In the genomic region with DNA sequence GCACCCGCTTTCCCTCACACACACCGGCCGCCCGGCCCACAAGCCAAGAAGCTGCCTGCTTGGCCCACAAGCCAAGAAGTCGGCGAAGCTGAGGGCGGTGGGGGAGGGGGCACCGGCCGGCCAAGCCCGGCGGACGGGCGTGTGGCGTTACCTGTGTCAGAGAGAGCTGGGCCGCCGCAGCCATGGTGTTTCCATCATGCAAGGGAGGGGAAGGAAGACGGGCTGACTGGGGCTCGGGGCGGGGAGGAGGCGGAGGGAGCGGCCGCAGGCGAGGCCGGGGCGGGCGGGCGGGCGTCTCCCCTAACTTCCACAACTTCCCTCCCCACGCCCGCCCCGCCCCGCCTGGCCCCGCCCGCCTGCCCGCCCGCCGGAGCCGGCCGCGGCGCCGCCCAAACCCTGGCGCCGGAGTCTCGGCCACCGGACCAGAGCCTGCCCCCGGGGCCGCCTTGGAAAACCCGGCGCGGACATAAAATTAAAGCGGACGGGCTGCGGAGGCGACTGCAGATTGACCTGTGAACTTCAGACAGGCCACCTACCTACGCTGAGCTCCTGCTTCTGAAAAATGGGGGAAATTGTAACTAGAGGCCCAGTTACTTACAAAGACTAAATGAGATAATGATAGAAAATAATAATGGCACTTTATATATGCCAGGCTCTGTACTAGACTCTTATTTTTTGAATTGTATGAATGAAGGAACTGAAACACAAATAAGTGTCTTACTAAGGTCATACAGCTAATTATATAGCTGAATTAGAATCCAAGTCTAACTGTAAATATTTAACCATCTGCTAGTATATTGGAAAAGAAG, we compare ENCODE assay signal across 1 cellular context.
TF ChIP-seq lines count a peak whose summit lies in the region.

A gene (minus strand): TSS at position 219 of the 809 bp plus-strand sequence. CDS start 35 bp downstream, at position 184.

TF ChIP-seq in HepG2, 621 proteins besides CTCF, POLR2A, EP300 and RAD21 (continued from another document and continues in another):
- TF ChIP-seq, protein P1, sequence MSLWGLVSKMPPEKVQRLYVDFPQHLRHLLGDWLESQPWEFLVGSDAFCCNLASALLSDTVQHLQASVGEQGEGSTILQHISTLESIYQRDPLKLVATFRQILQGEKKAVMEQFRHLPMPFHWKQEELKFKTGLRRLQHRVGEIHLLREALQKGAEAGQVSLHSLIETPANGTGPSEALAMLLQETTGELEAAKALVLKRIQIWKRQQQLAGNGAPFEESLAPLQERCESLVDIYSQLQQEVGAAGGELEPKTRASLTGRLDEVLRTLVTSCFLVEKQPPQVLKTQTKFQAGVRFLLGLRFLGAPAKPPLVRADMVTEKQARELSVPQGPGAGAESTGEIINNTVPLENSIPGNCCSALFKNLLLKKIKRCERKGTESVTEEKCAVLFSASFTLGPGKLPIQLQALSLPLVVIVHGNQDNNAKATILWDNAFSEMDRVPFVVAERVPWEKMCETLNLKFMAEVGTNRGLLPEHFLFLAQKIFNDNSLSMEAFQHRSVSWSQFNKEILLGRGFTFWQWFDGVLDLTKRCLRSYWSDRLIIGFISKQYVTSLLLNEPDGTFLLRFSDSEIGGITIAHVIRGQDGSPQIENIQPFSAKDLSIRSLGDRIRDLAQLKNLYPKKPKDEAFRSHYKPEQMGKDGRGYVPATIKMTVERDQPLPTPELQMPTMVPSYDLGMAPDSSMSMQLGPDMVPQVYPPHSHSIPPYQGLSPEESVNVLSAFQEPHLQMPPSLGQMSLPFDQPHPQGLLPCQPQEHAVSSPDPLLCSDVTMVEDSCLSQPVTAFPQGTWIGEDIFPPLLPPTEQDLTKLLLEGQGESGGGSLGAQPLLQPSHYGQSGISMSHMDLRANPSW (CRISPR knock-in tag; IDR thresholded peaks at IDR 0.05; ENCODE audit: borderline replicate concordance), result no peak
- TF ChIP-seq HNRNPK (IDR thresholded peaks at IDR 0.05; ENCODE audit: low read depth, low read length, poor library complexity, severe bottlenecking) (peak; percentile 34), KAT2B (IDR thresholded peaks at IDR 0.05; ENCODE audit: borderline replicate concordance, low read depth, low read length) (no peak), ZNF282 (IDR thresholded peaks at IDR 0.05; ENCODE audit: partially characterized antibody) (no peak), SUZ12 (IDR thresholded peaks at IDR 0.05; ENCODE audit: low read depth, low read length) (no peak), ZNF432 (CRISPR knock-in tag; IDR thresholded peaks at IDR 0.05; ENCODE audit: borderline replicate concordance) (no peak), NCOA5 (CRISPR knock-in tag; IDR thresholded peaks at IDR 0.05) (no peak), MEF2D (CRISPR knock-in tag; IDR thresholded peaks at IDR 0.05) (no peak), ZNF549 (CRISPR knock-in tag; IDR thresholded peaks at IDR 0.05) (no peak), ZFP36L2 (CRISPR knock-in tag; IDR thresholded peaks at IDR 0.05) (no peak), ZNF234 (CRISPR knock-in tag; conservative IDR thresholded peaks at IDR 0.05) (no peak), KDM2A (CRISPR knock-in tag; IDR thresholded peaks at IDR 0.05; ENCODE audit: borderline replicate concordance, low read depth) (peak; percentile 53; the same call in 1 of the 2 replicates), RORA (CRISPR knock-in tag; IDR thresholded peaks at IDR 0.05) (no peak), MIER2 (CRISPR knock-in tag; IDR thresholded peaks at IDR 0.05) (no peak), PAX8 (CRISPR knock-in tag; IDR thresholded peaks at IDR 0.05; ENCODE audit: borderline replicate concordance) (no peak), CHD2 (IDR thresholded peaks at IDR 0.05; ENCODE audit: low read depth, low read length) (no peak), NFE2L2 (IDR thresholded peaks at IDR 0.05; ENCODE audit: low read length) (no peak), FOXP1 (IDR thresholded peaks at IDR 0.05) (no peak), FOXP1 (CRISPR knock-in tag; IDR thresholded peaks at IDR 0.05) (no peak), AHR (CRISPR knock-in tag; IDR thresholded peaks at IDR 0.05) (peak; percentile 11; the same call in 1 of the 2 replicates), ZNF224 (CRISPR knock-in tag; IDR thresholded peaks at IDR 0.05) (no peak), ZNF761 (CRISPR knock-in tag; conservative IDR thresholded peaks at IDR 0.05) (no peak; the same call in 1 of the 2 replicates), U2AF2 (IDR thresholded peaks at IDR 0.05; ENCODE audit: low read depth, low read length) (no peak), PHB2 (IDR thresholded peaks at IDR 0.05; ENCODE audit: partially characterized antibody) (no peak), ZNF607 (CRISPR knock-in tag; IDR thresholded peaks at IDR 0.05; ENCODE audit: borderline replicate concordance) (no peak), SSRP1 (CRISPR knock-in tag; IDR thresholded peaks at IDR 0.05) (no peak), ZMYM4 (CRISPR knock-in tag; IDR thresholded peaks at IDR 0.05) (0 out of 2 replicates have a peak, but pooled peaks have one; percentile 20), NFKBIZ (CRISPR knock-in tag; IDR thresholded peaks at IDR 0.05) (no peak), ZNF331 (CRISPR knock-in tag; IDR thresholded peaks at IDR 0.05) (no peak; the same call in 1 of the 2 replicates), ZNF790 (CRISPR knock-in tag; IDR thresholded peaks at IDR 0.05; ENCODE audit: borderline replicate concordance) (no peak), POLR2AphosphoS2 (IDR thresholded peaks at IDR 0.05; ENCODE audit: low read depth, low read length) (no peak), CHCHD3 (CRISPR knock-in tag; IDR thresholded peaks at IDR 0.05) (no peak), HES4 (CRISPR knock-in tag; IDR thresholded peaks at IDR 0.05; ENCODE audit: borderline replicate concordance) (no peak), TCF7L2 (IDR thresholded peaks at IDR 0.05; ENCODE audit: low read depth, low read length) (no peak), MAFF (IDR thresholded peaks at IDR 0.05; ENCODE audit: low read depth, low read length) (no peak), SAP130 (CRISPR knock-in tag; IDR thresholded peaks at IDR 0.05; ENCODE audit: low read depth) (peak; percentile 21; the same call in 1 of the 2 replicates), SMAD9 (CRISPR knock-in tag; IDR thresholded peaks at IDR 0.05) (no peak), ZNF670 (CRISPR knock-in tag; IDR thresholded peaks at IDR 0.05; ENCODE audit: borderline replicate concordance) (no peak)
- TF ChIP-seq, protein P2, sequence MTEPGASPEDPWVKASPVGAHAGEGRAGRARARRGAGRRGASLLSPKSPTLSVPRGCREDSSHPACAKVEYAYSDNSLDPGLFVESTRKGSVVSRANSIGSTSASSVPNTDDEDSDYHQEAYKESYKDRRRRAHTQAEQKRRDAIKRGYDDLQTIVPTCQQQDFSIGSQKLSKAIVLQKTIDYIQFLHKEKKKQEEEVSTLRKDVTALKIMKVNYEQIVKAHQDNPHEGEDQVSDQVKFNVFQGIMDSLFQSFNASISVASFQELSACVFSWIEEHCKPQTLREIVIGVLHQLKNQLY (CRISPR knock-in tag; IDR thresholded peaks at IDR 0.05), result no peak
- TF ChIP-seq, protein P3, sequence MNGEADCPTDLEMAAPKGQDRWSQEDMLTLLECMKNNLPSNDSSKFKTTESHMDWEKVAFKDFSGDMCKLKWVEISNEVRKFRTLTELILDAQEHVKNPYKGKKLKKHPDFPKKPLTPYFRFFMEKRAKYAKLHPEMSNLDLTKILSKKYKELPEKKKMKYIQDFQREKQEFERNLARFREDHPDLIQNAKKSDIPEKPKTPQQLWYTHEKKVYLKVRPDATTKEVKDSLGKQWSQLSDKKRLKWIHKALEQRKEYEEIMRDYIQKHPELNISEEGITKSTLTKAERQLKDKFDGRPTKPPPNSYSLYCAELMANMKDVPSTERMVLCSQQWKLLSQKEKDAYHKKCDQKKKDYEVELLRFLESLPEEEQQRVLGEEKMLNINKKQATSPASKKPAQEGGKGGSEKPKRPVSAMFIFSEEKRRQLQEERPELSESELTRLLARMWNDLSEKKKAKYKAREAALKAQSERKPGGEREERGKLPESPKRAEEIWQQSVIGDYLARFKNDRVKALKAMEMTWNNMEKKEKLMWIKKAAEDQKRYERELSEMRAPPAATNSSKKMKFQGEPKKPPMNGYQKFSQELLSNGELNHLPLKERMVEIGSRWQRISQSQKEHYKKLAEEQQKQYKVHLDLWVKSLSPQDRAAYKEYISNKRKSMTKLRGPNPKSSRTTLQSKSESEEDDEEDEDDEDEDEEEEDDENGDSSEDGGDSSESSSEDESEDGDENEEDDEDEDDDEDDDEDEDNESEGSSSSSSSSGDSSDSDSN (CRISPR knock-in tag; IDR thresholded peaks at IDR 0.05), result peak; percentile 70; the same call in 1 of the 2 replicates
- TF ChIP-seq, protein P4, sequence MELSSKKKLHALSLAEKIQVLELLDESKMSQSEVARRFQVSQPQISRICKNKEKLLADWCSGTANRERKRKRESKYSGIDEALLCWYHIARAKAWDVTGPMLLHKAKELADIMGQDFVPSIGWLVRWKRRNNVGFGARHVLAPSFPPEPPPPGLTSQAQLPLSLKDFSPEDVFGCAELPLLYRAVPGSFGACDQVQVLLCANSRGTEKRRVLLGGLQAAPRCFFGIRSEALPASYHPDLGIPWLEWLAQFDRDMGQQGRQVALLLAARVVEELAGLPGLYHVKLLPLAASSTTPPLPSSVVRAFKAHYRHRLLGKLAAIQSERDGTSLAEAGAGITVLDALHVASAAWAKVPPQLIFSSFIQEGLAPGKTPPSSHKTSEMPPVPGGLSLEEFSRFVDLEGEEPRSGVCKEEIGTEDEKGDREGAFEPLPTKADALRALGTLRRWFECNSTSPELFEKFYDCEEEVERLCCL (CRISPR knock-in tag; IDR thresholded peaks at IDR 0.05; ENCODE audit: borderline replicate concordance), result no peak
- TF ChIP-seq, protein P5, sequence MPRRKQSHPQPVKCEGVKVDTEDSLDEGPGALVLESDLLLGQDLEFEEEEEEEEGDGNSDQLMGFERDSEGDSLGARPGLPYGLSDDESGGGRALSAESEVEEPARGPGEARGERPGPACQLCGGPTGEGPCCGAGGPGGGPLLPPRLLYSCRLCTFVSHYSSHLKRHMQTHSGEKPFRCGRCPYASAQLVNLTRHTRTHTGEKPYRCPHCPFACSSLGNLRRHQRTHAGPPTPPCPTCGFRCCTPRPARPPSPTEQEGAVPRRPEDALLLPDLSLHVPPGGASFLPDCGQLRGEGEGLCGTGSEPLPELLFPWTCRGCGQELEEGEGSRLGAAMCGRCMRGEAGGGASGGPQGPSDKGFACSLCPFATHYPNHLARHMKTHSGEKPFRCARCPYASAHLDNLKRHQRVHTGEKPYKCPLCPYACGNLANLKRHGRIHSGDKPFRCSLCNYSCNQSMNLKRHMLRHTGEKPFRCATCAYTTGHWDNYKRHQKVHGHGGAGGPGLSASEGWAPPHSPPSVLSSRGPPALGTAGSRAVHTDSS (CRISPR knock-in tag; conservative IDR thresholded peaks at IDR 0.05), result no peak
- TF ChIP-seq, protein P6, sequence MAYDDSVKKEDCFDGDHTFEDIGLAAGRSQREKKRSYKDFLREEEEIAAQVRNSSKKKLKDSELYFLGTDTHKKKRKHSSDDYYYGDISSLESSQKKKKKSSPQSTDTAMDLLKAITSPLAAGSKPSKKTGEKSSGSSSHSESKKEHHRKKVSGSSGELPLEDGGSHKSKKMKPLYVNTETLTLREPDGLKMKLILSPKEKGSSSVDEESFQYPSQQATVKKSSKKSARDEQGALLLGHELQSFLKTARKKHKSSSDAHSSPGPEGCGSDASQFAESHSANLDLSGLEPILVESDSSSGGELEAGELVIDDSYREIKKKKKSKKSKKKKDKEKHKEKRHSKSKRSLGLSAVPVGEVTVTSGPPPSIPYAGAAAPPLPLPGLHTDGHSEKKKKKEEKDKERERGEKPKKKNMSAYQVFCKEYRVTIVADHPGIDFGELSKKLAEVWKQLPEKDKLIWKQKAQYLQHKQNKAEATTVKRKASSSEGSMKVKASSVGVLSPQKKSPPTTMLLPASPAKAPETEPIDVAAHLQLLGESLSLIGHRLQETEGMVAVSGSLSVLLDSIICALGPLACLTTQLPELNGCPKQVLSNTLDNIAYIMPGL (CRISPR knock-in tag; IDR thresholded peaks at IDR 0.05; ENCODE audit: borderline replicate concordance in 1 of 2, low read depth in 1 of 2), result no peak
- TF ChIP-seq, protein P7, sequence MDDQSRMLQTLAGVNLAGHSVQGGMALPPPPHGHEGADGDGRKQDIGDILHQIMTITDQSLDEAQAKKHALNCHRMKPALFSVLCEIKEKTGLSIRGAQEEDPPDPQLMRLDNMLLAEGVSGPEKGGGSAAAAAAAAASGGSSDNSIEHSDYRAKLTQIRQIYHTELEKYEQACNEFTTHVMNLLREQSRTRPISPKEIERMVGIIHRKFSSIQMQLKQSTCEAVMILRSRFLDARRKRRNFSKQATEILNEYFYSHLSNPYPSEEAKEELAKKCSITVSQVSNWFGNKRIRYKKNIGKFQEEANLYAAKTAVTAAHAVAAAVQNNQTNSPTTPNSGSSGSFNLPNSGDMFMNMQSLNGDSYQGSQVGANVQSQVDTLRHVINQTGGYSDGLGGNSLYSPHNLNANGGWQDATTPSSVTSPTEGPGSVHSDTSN (CRISPR knock-in tag; IDR thresholded peaks at IDR 0.05; ENCODE audit: borderline replicate concordance), result no peak
- TF ChIP-seq, protein P8, sequence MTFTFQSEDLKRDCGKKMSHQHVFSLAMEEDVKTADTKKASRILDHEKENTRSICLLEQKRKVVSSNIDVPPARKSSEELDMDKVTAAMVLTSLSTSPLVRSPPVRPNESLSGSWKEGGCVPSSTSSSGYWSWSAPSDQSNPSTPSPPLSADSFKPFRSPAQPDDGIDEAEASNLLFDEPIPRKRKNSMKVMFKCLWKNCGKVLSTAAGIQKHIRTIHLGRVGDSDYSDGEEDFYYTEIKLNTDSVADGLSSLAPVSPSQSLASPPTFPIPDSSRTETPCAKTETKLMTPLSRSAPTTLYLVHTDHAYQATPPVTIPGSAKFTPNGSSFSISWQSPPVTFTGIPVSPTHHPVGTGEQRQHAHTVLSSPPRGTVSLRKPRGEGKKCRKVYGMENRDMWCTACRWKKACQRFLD (CRISPR knock-in tag; IDR thresholded peaks at IDR 0.05; ENCODE audit: borderline replicate concordance), result no peak
- TF ChIP-seq, protein P9, sequence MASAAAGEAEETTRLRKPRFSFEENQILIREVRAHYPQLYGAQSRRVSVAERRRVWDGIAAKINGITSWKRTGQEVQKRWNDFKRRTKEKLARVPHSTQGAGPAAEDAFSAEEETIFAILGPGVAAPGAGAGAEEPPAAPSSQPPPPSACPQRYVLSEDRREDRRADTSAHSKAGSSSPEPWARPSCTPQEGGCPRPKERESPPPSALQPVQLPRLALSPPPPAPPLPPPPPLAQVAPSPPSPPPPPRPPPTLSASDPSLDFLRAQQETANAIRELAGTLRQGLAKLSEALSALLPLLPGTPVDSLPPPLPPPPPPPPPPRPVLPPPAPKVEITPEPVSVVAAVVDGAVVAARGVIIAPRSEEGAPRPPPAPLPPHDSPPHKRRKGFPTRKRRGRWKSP (CRISPR knock-in tag; IDR thresholded peaks at IDR 0.05), result no peak
- TF ChIP-seq, protein P10, sequence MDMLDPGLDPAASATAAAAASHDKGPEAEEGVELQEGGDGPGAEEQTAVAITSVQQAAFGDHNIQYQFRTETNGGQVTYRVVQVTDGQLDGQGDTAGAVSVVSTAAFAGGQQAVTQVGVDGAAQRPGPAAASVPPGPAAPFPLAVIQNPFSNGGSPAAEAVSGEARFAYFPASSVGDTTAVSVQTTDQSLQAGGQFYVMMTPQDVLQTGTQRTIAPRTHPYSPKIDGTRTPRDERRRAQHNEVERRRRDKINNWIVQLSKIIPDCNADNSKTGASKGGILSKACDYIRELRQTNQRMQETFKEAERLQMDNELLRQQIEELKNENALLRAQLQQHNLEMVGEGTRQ (IDR thresholded peaks at IDR 0.05; ENCODE audit: low read depth, low read length), result no peak
- TF ChIP-seq, protein P10 (CRISPR knock-in tag; IDR thresholded peaks at IDR 0.05; ENCODE audit: borderline replicate concordance), result no peak
